In the genomic region with DNA sequence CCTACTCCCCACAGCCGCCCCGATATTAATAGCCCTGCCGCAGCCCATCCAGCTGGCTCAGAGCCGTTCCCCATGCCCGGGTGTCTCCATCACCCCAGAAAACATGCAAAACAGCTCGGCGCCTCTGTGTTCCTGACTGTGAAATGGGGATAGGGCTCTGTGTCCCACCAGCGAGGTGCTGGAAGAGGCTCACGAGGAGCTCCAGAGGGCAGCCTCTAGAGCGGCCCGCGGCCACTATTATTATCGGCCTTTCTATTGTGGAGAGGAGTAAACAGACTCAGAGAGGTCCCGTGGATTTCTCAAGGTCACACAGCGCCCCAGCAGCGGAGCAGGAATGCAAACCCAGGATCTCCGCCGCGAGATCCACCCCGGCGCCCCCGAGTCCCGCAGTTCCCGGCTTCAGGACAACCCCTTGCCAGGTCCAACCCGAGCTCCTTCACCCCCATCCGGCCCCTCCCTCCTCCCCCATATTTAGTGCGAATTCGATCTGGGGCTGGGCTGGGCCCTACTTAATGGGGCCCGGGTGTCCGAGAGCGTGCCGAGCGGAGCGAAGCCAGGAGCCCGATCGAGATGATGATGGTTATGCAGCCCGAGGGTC, we compare ENCODE assay signal across 8 cellular contexts. TPM values are rescaled to one million over a fixed set of nuclear protein-coding genes. Genes with fewer than 3 reads are reported as not detected.
DNase-seq lines count a peak whose midpoint lies in the region; ATAC-seq, FAIRE-seq and TF ChIP-seq lines count a peak whose summit lies in the region.

TSS of gene ACTN3 (plus strand) at position 536 of the 598 bp plus-strand sequence. CDS start at position 571, 35 bp downstream.

- H3K4me3 Mint-ChIP-seq in natural killer cell treated with Interleukin-12 subunit alpha and Interleukin-12 subunit beta and Interleukin-15 and Interleukin-18, amount 100 ng/mL, for 72 hours, result peak within 1 kb of the TSS; percentile 96

- ATAC-seq in natural killer cell treated with Interleukin-12 subunit alpha and Interleukin-12 subunit beta and Interleukin-15 and Interleukin-18, amount 100 ng/mL, for 72 hours, result no peak
- ATAC-seq in HG02973 (IDR thresholded peaks at IDR 0.05; ENCODE audit: unreplicated experiment), result no peak

- FAIRE-seq in frontal cortex (lab: Jason Lieb, UNC), result no peak

- peak within 1 kb of the TSS; percentile 74 to 89 for H3K27ac Mint-ChIP-seq in natural killer cell treated with Interleukin-12 subunit alpha and Interleukin-12 subunit beta and Interleukin-15 and Interleukin-18, amount 100 ng/mL, for 72 hours

- H3K36me3 Mint-ChIP-seq in natural killer cell treated with Interleukin-12 subunit alpha and Interleukin-12 subunit beta and Interleukin-15 and Interleukin-18, amount 100 ng/mL, for 72 hours, result peaks cover 10% of the 10 kb centered on the region

- TF ChIP-seq CTCF in GM10266 (IDR thresholded peaks at IDR 0.05; ENCODE audit: control insufficient read depth, insufficient read depth, low read depth, missing control alignments), result no peak
- no peak for TF ChIP-seq CTCF in epithelial cell of proximal tubule (conservative IDR thresholded peaks at IDR 0.05; ENCODE audit: low read depth, low read length)

- H3K4me1 Mint-ChIP-seq in natural killer cell treated with Interleukin-12 subunit alpha and Interleukin-12 subunit beta and Interleukin-15 and Interleukin-18, amount 100 ng/mL, for 72 hours (ENCODE audit: low read depth in 2 of 2), result peaks cover 33 to 35% of the 10 kb centered on the region in 2 donors

- H3K4me3 ChIP-seq in epithelial cell of proximal tubule (ENCODE audit: low read depth, low read length), result peak within 1 kb of the TSS; percentile 88

- DNase-seq in GM10266 (ENCODE audit: extremely low spot score), result peak; percentile 72
- peak; percentile 48 for DNase-seq in RPMI7951 (ENCODE audit: low read depth)
- no peak for DNase-seq in epithelial cell of proximal tubule (ENCODE audit: low read depth)
- no peak for DNase-seq in natural killer cell treated with Interleukin-12 subunit alpha and Interleukin-12 subunit beta and Interleukin-15 and Interleukin-18, amount 100 ng/mL, for 72 hours (ENCODE audit: low spot score)
- no peak for DNase-seq in NCI-H82 treated with DMSO at 0.1 percent for 48 hours (lab: John Stamatoyannopoulos, UW; ENCODE audit: unreplicated experiment)
- no peak for DNase-seq in NK-92 treated with Interleukin-12 subunit alpha and Interleukin-12 subunit beta, amount 100 ng/mL, for 24 hours (lab: John Stamatoyannopoulos, UW)
- DNase-seq in frontal cortex (ENCODE audit: low spot score in 2 of 2), result no peak

- peaks cover 0 to 3% of the 10 kb centered on the region in 2 donors for H3K27me3 Mint-ChIP-seq in natural killer cell treated with Interleukin-12 subunit alpha and Interleukin-12 subunit beta and Interleukin-15 and Interleukin-18, amount 100 ng/mL, for 72 hours

- no peaks in the 10 kb centered on the region for H3K9me3 Mint-ChIP-seq in natural killer cell treated with Interleukin-12 subunit alpha and Interleukin-12 subunit beta and Interleukin-15 and Interleukin-18, amount 100 ng/mL, for 72 hours

RNA-seq across cellular contexts. Expression of gene ACTN3, which starts in this region (rescaled TPM):
- under 0.01 TPM in 1 of 2 replicates, not detected in the other for total RNA-seq in RPMI7951 (2014; rRNA removed; shearing (Covaris generic))
- total RNA-seq in epithelial cell of proximal tubule, result not detected in 2 replicates
- total RNA-seq in natural killer cell treated with Interleukin-12 subunit alpha and Interleukin-12 subunit beta and Interleukin-15 and Interleukin-18, amount 100 ng/mL, for 72 hours, result under 1 TPM; 0.12 to 0.73 TPM
- not detected for total RNA-seq in frontal cortex

Comparison
In these comparisons a context has a peak if more than half of its experiments do, and no peak if none do; other contexts are left out.
1. Peak in DNase-seq in RPMI7951; RNA of the gene not detected or under 1 TPM.